ENCODE assay signal across 8 cellular contexts in genomic region chr5:132437604-132438275, GRCh38. TPM values are rescaled to one million over a fixed set of nuclear protein-coding genes. Genes with fewer than 3 reads are reported as not detected.
DNase-seq lines count a peak whose midpoint lies in the region; ATAC-seq and TF ChIP-seq lines count a peak whose summit lies in the region.

No MANE protein-coding gene starts in this region.

- H3K36me3 ChIP-seq in HCT116 (ENCODE audit: control insufficient read depth in 1 of 2, insufficient read depth in 2 of 2, low read length in 2 of 2), result no peaks in the 10 kb centered on the region
- no peaks in the 10 kb centered on the region for H3K36me3 ChIP-seq in skeletal muscle tissue (ENCODE audit: control insufficient read depth in 3 of 3, insufficient read depth in 3 of 3, low read length in 3 of 3)

- H3K9me3 ChIP-seq in HCT116 (ENCODE audit: control insufficient read depth in 1 of 2, insufficient read depth in 1 of 2, low read depth in 1 of 2, low read length in 2 of 2), result no peaks in the 10 kb centered on the region
- H3K9me3 ChIP-seq in skeletal muscle tissue (ENCODE audit: control insufficient read depth in 3 of 3, low read length in 3 of 3), result no peaks in the 10 kb centered on the region

- no TSS peak for BruUV-seq in HCT116 (replicated peaks; lab: Mats Ljungman, UMichigan)

- H2AFZ ChIP-seq in HCT116 (ENCODE audit: low read depth, low read length, poor library complexity, severe bottlenecking), result no peak overlapping the region

- no peak overlapping the region for H3K4me3 ChIP-seq in HCT116 (replicated peaks in 1 of 2; ENCODE audit: low read depth in 1 of 2, low read length in 2 of 2)
- no peak overlapping the region for H3K4me3 ChIP-seq in skeletal muscle tissue (ENCODE audit: low read length in 3 of 3)

- intact Hi-C loops in HCT116 (cut with micrococcal nuclease) (no loop called here), Right ventricle myocardium superior (cut with DNase I) (no loop called here)

- no peaks in the 10 kb centered on the region for H4K20me1 ChIP-seq in HCT116 (ENCODE audit: insufficient read depth)

- no peak for TF ChIP-seq POLR2A in HCT116 (IDR thresholded peaks at IDR 0.05; ENCODE audit: borderline replicate concordance, extremely low read depth, insufficient read depth, insufficient read length)

- H3K4me1 ChIP-seq in HCT116 (ENCODE audit: control insufficient read depth in 1 of 2, insufficient read depth in 2 of 2, low read length in 2 of 2) (peaks cover 4 to 15% of the 10 kb centered on the region in 2 experiments; a peak in 2 of 4 replicates), skeletal muscle tissue (ENCODE audit: control insufficient read depth in 3 of 3, insufficient read depth in 3 of 3, low read length in 3 of 3) (peaks cover 40 to 59% (median 56%) of the 10 kb centered on the region in 3 donors)

- POLR2A ChIA-PET in HCT116 (lab: Charles Lee), result no interaction called here

- CTCF ChIA-PET in HCT116 (lab: Charles Lee), result no interaction called here

- H3K9ac ChIP-seq in HCT116 (ENCODE audit: low read length) (no peak overlapping the region), skeletal muscle tissue (ENCODE audit: low read depth in 1 of 3, low read length in 3 of 3) (no peak overlapping the region)

- H3K27ac ChIP-seq in HCT116 (ENCODE audit: low read depth, low read length) (no peak overlapping the region), skeletal muscle tissue (ENCODE audit: low read depth, low read length) (peak overlapping the region; percentile 59)

- no peaks in the 10 kb centered on the region for H3K27me3 ChIP-seq in HCT116 (ENCODE audit: insufficient read depth, low read length)
- no peaks in the 10 kb centered on the region for H3K27me3 ChIP-seq in skeletal muscle tissue (ENCODE audit: control insufficient read depth in 3 of 3, insufficient read depth in 3 of 3, low read length in 3 of 3)

- in situ Hi-C loops in GM13976 (cut with MboI; ENCODE audit: low sequenced_read_pairs, unreplicated experiment), result no loop called here

- no peak for TF ChIP-seq RAD21 in HCT116 (IDR thresholded peaks at IDR 0.05; ENCODE audit: low read depth)

- peak; percentile 76 for DNase-seq in GM13976 (ENCODE audit: low spot score)
- DNase-seq in HCT116 (ENCODE audit: low read depth, low spot score), result no peak
- DNase-seq in NAMALWA (ENCODE audit: low spot score), result peak; percentile 69
- DNase-seq in activated T-cell treated with anti-CD3 and anti-CD28 coated beads, Interleukin-2, amount 50 U/mL, for 48 hours, result peak; percentile 72 to 73
- peak; percentile 86 for DNase-seq in Right ventricle myocardium superior
- no peak for DNase-seq in RKO (ENCODE audit: low spot score)
- no peak for DNase-seq in NCI-H1436 (lab: John Stamatoyannopoulos, UW)

- RAD21 ChIA-PET in HCT116 (lab: Charles Lee; ENCODE audit: low non-redundant PET in 1 of 2, low total read pairs in 2 of 2, uncharacterized antibody in 2 of 2, unreplicated experiment in 2 of 2), result no interaction called here

- H3K4me2 ChIP-seq in HCT116 (ENCODE audit: low read length), result peak overlapping the region; percentile 40

- TF ChIP-seq CTCF in GM13976 (IDR thresholded peaks at IDR 0.05; ENCODE audit: borderline replicate concordance, control extremely low read depth, extremely low read depth, insufficient read depth, missing control alignments), result no peak
- no peak for TF ChIP-seq CTCF in HCT116 (IDR thresholded peaks at IDR 0.05 in 2 of 3, conservative IDR thresholded peaks at IDR 0.05 in 1 of 3; ENCODE audit: borderline replicate concordance in 1 of 3, insufficient read depth in 1 of 3, low read depth in 2 of 3, low read length in 2 of 3)

- H3K9me2 ChIP-seq in HCT116 (ENCODE audit: insufficient read depth), result no peaks in the 10 kb centered on the region

- no peaks in the 10 kb centered on the region for H3K79me2 ChIP-seq in HCT116 (ENCODE audit: insufficient read depth, low read length)

- ATAC-seq in HCT116 (peak; percentile 64), Right ventricle myocardium superior (ENCODE audit: poor library complexity) (peak; percentile 57)

TF ChIP-seq in HCT116, 20 proteins besides CTCF, POLR2A, EP300 and RAD21:
- TF ChIP-seq REST (IDR thresholded peaks at IDR 0.05; ENCODE audit: low read depth) (no peak), JUND (IDR thresholded peaks at IDR 0.05) (no peak), SIN3A (IDR thresholded peaks at IDR 0.05; ENCODE audit: low read depth) (no peak), FOSL1 (IDR thresholded peaks at IDR 0.05; ENCODE audit: low read depth) (no peak), ZFX (IDR thresholded peaks at IDR 0.05) (no peak), TCF7L2 (IDR thresholded peaks at IDR 0.05; ENCODE audit: borderline replicate concordance, extremely low read depth, insufficient read depth, insufficient read length) (no peak), EZH2 (IDR thresholded peaks at IDR 0.05) (no peak), CBX3 (IDR thresholded peaks at IDR 0.05; ENCODE audit: low read depth) (no peak), EGR1 (IDR thresholded peaks at IDR 0.05; ENCODE audit: low read depth) (no peak), EZH2phosphoT487 (IDR thresholded peaks at IDR 0.05; ENCODE audit: borderline replicate concordance) (no peak), SRF (IDR thresholded peaks at IDR 0.05; ENCODE audit: low read depth) (no peak), ZBTB33 (IDR thresholded peaks at IDR 0.05; ENCODE audit: extremely low read depth, insufficient replicate concordance, low read length) (no peak), ZNF274 (IDR thresholded peaks at IDR 0.05; ENCODE audit: low read depth, low read length) (no peak)
- TF ChIP-seq, protein P1, sequence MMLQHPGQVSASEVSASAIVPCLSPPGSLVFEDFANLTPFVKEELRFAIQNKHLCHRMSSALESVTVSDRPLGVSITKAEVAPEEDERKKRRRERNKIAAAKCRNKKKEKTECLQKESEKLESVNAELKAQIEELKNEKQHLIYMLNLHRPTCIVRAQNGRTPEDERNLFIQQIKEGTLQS (IDR thresholded peaks at IDR 0.05), result no peak
TF ChIP-seq in HCT116: peak in this region for 0.

RNA-seq across cellular contexts. Expression of gene IRF1, which starts 52.8 kb away (rescaled TPM):
- total RNA-seq in HCT116 (2021; ENCODE audit: unreplicated experiment) (30.1 TPM), Right ventricle myocardium superior (12.5 TPM), skeletal muscle tissue (5.2 TPM)
- 16.5 and 26.0 TPM in 2 replicates for polyA plus RNA-seq in HCT116 (2012)

Comparison
In these comparisons a context has a peak if more than half of its experiments do, and no peak if none do; other contexts are left out.
1. DNase-seq: peak in GM13976 (single experiment), NAMALWA (single experiment), activated T-cell treated with anti-CD3 and anti-CD28 coated beads, Interleukin-2, amount 50 U/mL, for 48 hours (2 of 2) and Right ventricle myocardium superior (single experiment); none in HCT116 (single experiment), RKO (single experiment) and NCI-H1436 (single experiment).